Comparison of ENCODE assay signal across 16 cellular contexts in the genomic region with DNA sequence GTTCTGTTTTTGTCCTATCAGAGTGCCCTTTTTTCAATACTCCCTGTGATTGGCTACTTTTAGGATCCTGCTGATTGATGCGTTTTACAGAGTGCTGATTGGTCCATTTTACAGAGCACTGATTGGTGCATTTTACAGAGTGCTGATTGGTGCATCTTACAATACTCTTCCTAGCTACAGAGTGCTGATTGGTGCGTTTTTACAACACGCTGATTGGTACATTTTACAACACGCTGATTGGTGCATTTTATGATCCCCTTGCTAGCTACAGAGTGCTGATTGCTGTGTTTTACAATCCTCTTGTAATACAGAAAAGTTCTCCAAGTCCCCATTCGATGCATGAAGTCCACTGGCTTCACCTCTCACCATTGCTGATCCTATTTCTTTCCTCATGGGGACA.
DNase-seq lines count a peak whose midpoint lies in the region; ATAC-seq, FAIRE-seq and TF ChIP-seq lines count a peak whose summit lies in the region.
"Had no signal": no experiment of that assay in that cellular context is flagged by ENCODE, and none has a peak within 500 bp of the region (broad histone marks: within the 10 kb centered on the region; RNA-seq: fewer than 3 reads in every experiment).

No MANE protein-coding gene starts in this region.

- no peak for TF ChIP-seq CTCF in Calu3 (IDR thresholded peaks at IDR 0.05; ENCODE audit: unreplicated experiment)
- no peak for TF ChIP-seq CTCF in K562 (IDR thresholded peaks at IDR 0.05 in 2 of 3, conservative IDR thresholded peaks at IDR 0.05 in 1 of 3; ENCODE audit: insufficient read depth in 2 of 3, low read depth in 1 of 3, low read length in 3 of 3)
- no peak for TF ChIP-seq CTCF in type B pancreatic cell (conservative IDR thresholded peaks at IDR 0.05)
- no peak for TF ChIP-seq CTCF in omental fat pad (IDR thresholded peaks at IDR 0.05)

- H4K20me1 ChIP-seq in K562 (replicated peaks; ENCODE audit: control insufficient read depth, insufficient read depth, low read length): no peaks in the 10 kb centered on the region

- H3K9me1 ChIP-seq in K562 (ENCODE audit: control insufficient read depth, insufficient read depth, low read length): no peaks in the 10 kb centered on the region

- H3K36me3 Mint-ChIP-seq in Calu3 (ENCODE audit: insufficient read depth, unreplicated experiment) (peaks cover 72% of the 10 kb centered on the region), type B pancreatic cell (peaks cover 4% of the 10 kb centered on the region)
- H3K36me3 Mint-ChIP-seq: CD4-positive, alpha-beta memory T cell; IgD-negative memory B cell had no signal

- H3K27me3 ChIP-seq in K562 (ENCODE audit: control insufficient read depth in 2 of 2, insufficient read depth in 2 of 2, low read length in 2 of 2): no peaks in the 10 kb centered on the region
- no peaks in the 10 kb centered on the region for H3K27me3 ChIP-seq in mesendoderm (ENCODE audit: insufficient read depth, low read length, poor library complexity)
- H3K27me3 ChIP-seq: BE2C had no signal

- CTCF ChIA-PET in Calu3 (lab: Charles Lee): no interaction called here
- CTCF ChIA-PET in K562 (lab: Yijun Ruan, JAX; ENCODE audit: low intra/inter-chr PET ratio): no interaction called here

- no peak overlapping the region for H3K23ac ChIP-seq in mesendoderm (ENCODE audit: low read length)

- intact Hi-C loops in Calu3 (cut with micrococcal nuclease; ENCODE audit: unreplicated experiment) (no loop called here), K562 (cut with micrococcal nuclease) (no loop called here)

- no peak overlapping the region for H3K4ac ChIP-seq in mesendoderm (ENCODE audit: low read depth, low read length)

- no peak overlapping the region for H2BK5ac ChIP-seq in mesendoderm (ENCODE audit: low read length)

- H3K79me2 ChIP-seq in K562 (ENCODE audit: control insufficient read depth, insufficient read depth, low read length) (no peaks in the 10 kb centered on the region), mesendoderm (ENCODE audit: control insufficient read depth, insufficient read depth, low read length) (no peaks in the 10 kb centered on the region)

- H3K27ac ChIP-seq in K562 (ENCODE audit: extremely low read depth, low read depth, low read length) (no peak overlapping the region), mesendoderm (ENCODE audit: low read depth, low read length) (no peak overlapping the region)
- H3K27ac ChIP-seq: C4-2B had no signal

- H3K27ac Mint-ChIP-seq in Calu3 (ENCODE audit: unreplicated experiment): peak overlapping the region; percentile 89
- peak overlapping the region; percentile 63 for H3K27ac Mint-ChIP-seq in type B pancreatic cell
- H3K27ac Mint-ChIP-seq: CD4-positive, alpha-beta memory T cell; IgD-negative memory B cell had no signal

- no peaks in the 10 kb centered on the region for H3K36me3 ChIP-seq in K562 (ENCODE audit: control insufficient read depth, insufficient read depth, low read length)
- no peaks in the 10 kb centered on the region for H3K36me3 ChIP-seq in mesendoderm (ENCODE audit: control insufficient read depth, insufficient read depth, low read length)
- H3K36me3 ChIP-seq: BE2C had no signal

- peak overlapping the region; percentile 15 for H2AK5ac ChIP-seq in mesendoderm (ENCODE audit: low read length)

- POLR2A ChIA-PET in K562 (lab: Yijun Ruan, JAX): no interaction called here

- H3K9ac ChIP-seq in K562 (ENCODE audit: insufficient read depth in 1 of 2, low read depth in 2 of 2, low read length in 2 of 2) (no peak overlapping the region), mesendoderm (ENCODE audit: low read length) (no peak overlapping the region)

- H2BK120ac ChIP-seq in mesendoderm (ENCODE audit: low read depth, low read length): no peak overlapping the region

- H3K4me1 ChIP-seq in K562 (replicated peaks in 1 of 2; ENCODE audit: control insufficient read depth in 2 of 2, insufficient read depth in 2 of 2, low read length in 2 of 2): no peaks in the 10 kb centered on the region
- no peaks in the 10 kb centered on the region for H3K4me1 ChIP-seq in mesendoderm (ENCODE audit: control insufficient read depth, low read depth, low read length)
- H3K4me1 ChIP-seq: BE2C had no signal

- no peak overlapping the region for H3K56ac ChIP-seq in mesendoderm (ENCODE audit: low read length)

- H3K9me3 ChIP-seq in K562 (replicated peaks; ENCODE audit: control insufficient read depth, insufficient read depth, low read depth, low read length): no peaks in the 10 kb centered on the region
- H3K9me3 ChIP-seq: BE2C had no signal

- H3K9me3 Mint-ChIP-seq in Calu3 (ENCODE audit: low read depth, unreplicated experiment) (peaks cover 12% of the 10 kb centered on the region), type B pancreatic cell (peaks cover 16% of the 10 kb centered on the region)

- no peak overlapping the region for H2AFZ ChIP-seq in K562 (ENCODE audit: low read depth, low read length)

- 0% methylated on average over 5 of the region's 5 CpGs for WGBS in K562 (ENCODE audit: insufficient coverage, low coverage, missing lambda C conversion rate)
- no CpG with 5 or more reads among the region's 5 CpGs for WGBS in mesendoderm (ENCODE audit: extremely low coverage, insufficient coverage, low lambda C conversion rate)

- no TSS peak for BruUV-seq in Calu3 (replicated peaks; lab: Mats Ljungman, UMichigan)
- BruUV-seq in K562 (replicated peaks; lab: Mats Ljungman, UMichigan): no TSS peak

- no peak overlapping the region for H4K5ac ChIP-seq in mesendoderm (ENCODE audit: low read length)

- no peak overlapping the region for H4K8ac ChIP-seq in mesendoderm (ENCODE audit: low read depth, low read length)

- H3K4me3 Mint-ChIP-seq in Calu3 (ENCODE audit: low read depth, unreplicated experiment) (peak overlapping the region; percentile 68), type B pancreatic cell (no peak overlapping the region)
- H3K4me3 Mint-ChIP-seq: CD4-positive, alpha-beta memory T cell; GM23338; IgD-negative memory B cell had no signal

- no peak for FAIRE-seq in K562 (lab: Jason Lieb, UNC)
- FAIRE-seq: A204.1 had no signal

- no peak for TF ChIP-seq POLR2A in K562 (conservative IDR thresholded peaks at IDR 0.05)

- no peak for DNase-seq in Calu3
- no peak for DNase-seq in K562 (ENCODE audit: extremely low read depth in 1 of 4, low spot score in 3 of 4)
- no peak for DNase-seq in mesendoderm
- no peak for DNase-seq in type B pancreatic cell (ENCODE audit: extremely low spot score, unreplicated experiment)
- DNase-seq in omental fat pad (ENCODE audit: low spot score): no peak
- no peak for DNase-seq in NOMO-1 treated with dmso at 0.1 percent for 144 hours (lab: John Stamatoyannopoulos, UW; ENCODE audit: unreplicated experiment)
- DNase-seq in NCI-H1092 (lab: John Stamatoyannopoulos, UW): no peak
- DNase-seq: BE2C; CD4-positive, alpha-beta memory T cell; DND-41; GDM1; H7 had no signal

- in situ Hi-C loops in K562 (cut with MboI): no loop called here

- H3K79me1 ChIP-seq in mesendoderm (ENCODE audit: low read length): no peaks in the 10 kb centered on the region

- ATAC-seq in K562 (no peak), omental fat pad (ENCODE audit: low FRiP score) (no peak)
- ATAC-seq: GM23338 had no signal

- no peak for TF ChIP-seq RAD21 in K562 (CRISPR knock-in tag; conservative IDR thresholded peaks at IDR 0.05 in 1 of 2, IDR thresholded peaks at IDR 0.05 in 1 of 2)

- H3K4me1 Mint-ChIP-seq in Calu3 (ENCODE audit: low read depth, unreplicated experiment): peaks cover 47% of the 10 kb centered on the region
- H3K4me1 Mint-ChIP-seq in type B pancreatic cell (ENCODE audit: unreplicated experiment): peaks cover 5% of the 10 kb centered on the region
- H3K4me1 Mint-ChIP-seq: CD4-positive, alpha-beta memory T cell had no signal

- H3K4me2 ChIP-seq in K562 (ENCODE audit: insufficient read depth, low read length): no peak overlapping the region
- H3K4me2 ChIP-seq in mesendoderm (ENCODE audit: low read length): no peak overlapping the region
- H3K4me2 ChIP-seq: GM23338 had no signal

- TF ChIP-seq EP300 in K562 (IDR thresholded peaks at IDR 0.05; ENCODE audit: low read length): no peak

- H3K27me3 Mint-ChIP-seq in Calu3 (ENCODE audit: unreplicated experiment) (no peaks in the 10 kb centered on the region), type B pancreatic cell (peaks cover 3% of the 10 kb centered on the region)
- H3K27me3 Mint-ChIP-seq: IgD-negative memory B cell had no signal

- no peak overlapping the region for H2BK15ac ChIP-seq in mesendoderm (replicated peaks; ENCODE audit: low read depth)

- H3K4me3 ChIP-seq in K562: no peak overlapping the region
- no peak overlapping the region for H3K4me3 ChIP-seq in mesendoderm (ENCODE audit: low read length)
- H3K4me3 ChIP-seq: GM23338 had no signal

- no peak overlapping the region for H3K18ac ChIP-seq in mesendoderm (ENCODE audit: low read length)

TF ChIP-seq in K562, 482 proteins besides CTCF, POLR2A, EP300 and RAD21:
- peak; percentile 20; the same call in 1 of the 2 replicates for TF ChIP-seq PKNOX1 (IDR thresholded peaks at IDR 0.05)
- no peak for TF ChIP-seq BRF1 (IDR thresholded peaks at IDR 0.05; ENCODE audit: borderline replicate concordance, extremely low read depth, insufficient read length)
- no peak for TF ChIP-seq EZH2 (IDR thresholded peaks at IDR 0.05; ENCODE audit: borderline replicate concordance, low read depth, low read length)
